ENCODE assay signal across 1 cellular context in the genomic region with DNA sequence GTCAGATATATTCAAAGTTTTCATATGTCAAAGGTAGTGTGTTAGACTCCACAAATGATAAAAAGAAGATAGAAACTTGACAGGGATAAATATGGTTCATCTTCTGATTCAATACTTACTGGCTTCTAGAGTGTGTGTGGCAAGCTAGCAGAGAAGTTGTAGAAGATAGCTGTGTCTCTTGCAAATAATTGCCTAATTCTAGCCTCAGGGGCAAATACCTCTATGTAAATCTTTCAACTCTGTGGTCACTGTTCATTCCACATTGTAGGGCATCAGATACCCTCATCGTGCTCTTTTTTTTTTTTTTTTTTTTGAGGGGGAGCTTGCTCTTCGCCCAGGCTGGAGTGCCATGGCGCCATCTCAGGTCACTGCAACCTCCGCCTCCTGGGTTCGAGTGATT.
TF ChIP-seq lines count a peak whose summit lies in the region.

No MANE protein-coding gene starts in this region.

TF ChIP-seq in WTC11, 78 proteins besides CTCF, POLR2A, EP300 and RAD21 (continued from another document):
- TF ChIP-seq, protein P1, sequence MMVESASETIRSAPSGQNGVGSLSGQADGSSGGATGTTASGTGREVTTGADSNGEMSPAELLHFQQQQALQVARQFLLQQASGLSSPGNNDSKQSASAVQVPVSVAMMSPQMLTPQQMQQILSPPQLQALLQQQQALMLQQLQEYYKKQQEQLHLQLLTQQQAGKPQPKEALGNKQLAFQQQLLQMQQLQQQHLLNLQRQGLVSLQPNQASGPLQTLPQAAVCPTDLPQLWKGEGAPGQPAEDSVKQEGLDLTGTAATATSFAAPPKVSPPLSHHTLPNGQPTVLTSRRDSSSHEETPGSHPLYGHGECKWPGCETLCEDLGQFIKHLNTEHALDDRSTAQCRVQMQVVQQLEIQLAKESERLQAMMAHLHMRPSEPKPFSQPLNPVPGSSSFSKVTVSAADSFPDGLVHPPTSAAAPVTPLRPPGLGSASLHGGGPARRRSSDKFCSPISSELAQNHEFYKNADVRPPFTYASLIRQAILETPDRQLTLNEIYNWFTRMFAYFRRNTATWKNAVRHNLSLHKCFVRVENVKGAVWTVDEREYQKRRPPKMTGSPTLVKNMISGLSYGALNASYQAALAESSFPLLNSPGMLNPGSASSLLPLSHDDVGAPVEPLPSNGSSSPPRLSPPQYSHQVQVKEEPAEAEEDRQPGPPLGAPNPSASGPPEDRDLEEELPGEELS (CRISPR knock-in tag; IDR thresholded peaks at IDR 0.05), result no peak
- TF ChIP-seq ETV6 (CRISPR knock-in tag; IDR thresholded peaks at IDR 0.05) (no peak), GTF2I (CRISPR knock-in tag; conservative IDR thresholded peaks at IDR 0.05) (no peak), ZNF121 (CRISPR knock-in tag; IDR thresholded peaks at IDR 0.05) (no peak), NFYB (CRISPR knock-in tag; conservative IDR thresholded peaks at IDR 0.05; ENCODE audit: low read depth) (no peak)
